33 cellular contexts compared by ENCODE assay signal in the genomic region with DNA sequence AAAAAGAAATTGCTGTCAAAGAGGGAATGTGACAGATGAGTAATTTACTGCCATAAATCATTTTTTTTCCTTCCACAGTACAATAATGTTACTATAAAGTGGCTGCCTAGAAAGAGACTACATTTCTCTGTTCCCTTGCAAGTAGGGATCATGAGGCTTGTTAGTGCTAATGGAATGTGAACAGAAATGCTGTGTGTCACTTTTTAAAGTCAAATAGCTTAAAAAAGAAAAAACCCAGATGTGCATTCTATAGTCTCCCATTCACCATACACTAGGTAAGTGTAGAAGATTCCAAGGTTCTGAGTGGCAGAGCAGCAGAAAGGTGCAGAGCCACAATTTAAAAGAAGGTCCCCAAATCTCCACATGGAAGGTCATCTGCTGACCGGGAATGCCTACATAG.
"Had no signal": no experiment of that assay in that cellular context is flagged by ENCODE, and none has a peak within 500 bp of the region (broad histone marks: within the 10 kb centered on the region; RNA-seq: fewer than 3 reads in every experiment).

No MANE protein-coding gene starts in this region.

- H3K4me3 Mint-ChIP-seq: activated CD4-positive, alpha-beta memory T cell treated with anti-CD3 and anti-CD28 coated beads, Interleukin-2, amount 10 ng/mL, durations not matched to agents 7 days and 5 days; activated CD4-positive, alpha-beta T cell treated with anti-CD3 and anti-CD28 coated beads, Interleukin-2, amount 10 ng/mL, durations not matched to agents 7 days and 5 days; immature natural killer cell; naive thymus-derived CD4-positive, alpha-beta T cell; stimulated activated naive B cell treated with anti-CD40 and anti-IgM and Interleukin-4, amounts not matched to agents 10 μg/mL and 1 μg/mL and 100 μg/mL, for 72 hours; T-helper 17 cell had no signal

- H3K27ac Mint-ChIP-seq: activated CD4-positive, alpha-beta memory T cell treated with anti-CD3 and anti-CD28 coated beads, Interleukin-2, amount 10 ng/mL, durations not matched to agents 7 days and 5 days; activated CD4-positive, alpha-beta T cell treated with anti-CD3 and anti-CD28 coated beads, Interleukin-2, amount 10 ng/mL, durations not matched to agents 7 days and 5 days; activated naive CD4-positive, alpha-beta T cell treated with anti-CD3 and anti-CD28 coated beads, Interleukin-2, amount 50 U/mL, for 72 hours; immature natural killer cell; stimulated activated naive B cell treated with anti-CD40 and anti-IgM and Interleukin-4, amounts not matched to agents 10 μg/mL and 1 μg/mL and 100 μg/mL, for 72 hours; T-helper 17 cell had no signal

- H3K4me1 Mint-ChIP-seq: immature natural killer cell had no signal

- H3K36me3 ChIP-seq: brain microvascular endothelial cell, heart left ventricle, pancreas, prostate gland, stomach, suprapubic skin, tibial nerve had no signal

- H3K9me3 ChIP-seq: pancreas, prostate gland, stomach, suprapubic skin, tibial nerve had no signal

- H3K4me3 ChIP-seq: coronary artery, dorsolateral prefrontal cortex, heart left ventricle, pancreas, prostate gland, stomach, suprapubic skin, tibial nerve had no signal

- H3K27ac ChIP-seq: dorsolateral prefrontal cortex, foreskin keratinocyte, pancreas, prostate gland, stomach, suprapubic skin had no signal

- H3K27me3 Mint-ChIP-seq: activated CD4-positive, alpha-beta memory T cell treated with anti-CD3 and anti-CD28 coated beads, Interleukin-2, amount 10 ng/mL, durations not matched to agents 7 days and 5 days; activated CD4-positive, alpha-beta T cell treated with anti-CD3 and anti-CD28 coated beads, Interleukin-2, amount 10 ng/mL, durations not matched to agents 7 days and 5 days; T-helper 17 cell had no signal

- ATAC-seq: activated naive CD4-positive, alpha-beta T cell treated with anti-CD3 and anti-CD28 coated beads, Interleukin-2, amount 50 U/mL, for 72 hours; foreskin keratinocyte; left colon; naive thymus-derived CD4-positive, alpha-beta T cell; pancreas; sciatic nerve; stimulated activated naive B cell treated with anti-CD40 and anti-IgM and Interleukin-4, amounts not matched to agents 10 μg/mL and 1 μg/mL and 100 μg/mL, for 72 hours; T-helper 17 cell had no signal

- H3K27me3 ChIP-seq: brain microvascular endothelial cell, dorsolateral prefrontal cortex, foreskin keratinocyte, heart left ventricle, pancreas, stomach, suprapubic skin, tibial nerve had no signal

- H3K4me1 ChIP-seq: pancreas, prostate gland had no signal

- DNase-seq: activated CD4-positive, alpha-beta memory T cell treated with anti-CD3 and anti-CD28 coated beads, Interleukin-2, amount 10 ng/mL, durations not matched to agents 7 days and 5 days; activated CD4-positive, alpha-beta T cell treated with anti-CD3 and anti-CD28 coated beads, Interleukin-2, amount 10 ng/mL, durations not matched to agents 7 days and 5 days; activated CD4-positive, CD25-positive, alpha-beta regulatory T cell treated with anti-CD3 and anti-CD28 coated beads, Interleukin-2, amount 50 U/mL, for 72 hours; activated CD8-positive, alpha-beta memory T cell treated with anti-CD3 and anti-CD28 coated beads, Interleukin-2, amount 50 U/mL, for 48 hours; activated naive CD4-positive, alpha-beta T cell; activated T-cell treated with anti-CD3 and anti-CD28 coated beads, Interleukin-2, amount 50 U/mL, for 48 hours; anterior cingulate cortex; brain microvascular endothelial cell; dorsolateral prefrontal cortex; effector memory CD4-positive, alpha-beta T cell; foreskin keratinocyte; heart left ventricle; hypothalamus; immature natural killer cell; kidney; left colon; midbrain; naive thymus-derived CD4-positive, alpha-beta T cell; pancreas; retina; small intestine; stimulated activated CD4-positive, alpha-beta T cell treated with anti-CD3 and anti-CD28 coated beads, Interleukin-15, amount 100 ng/mL, for 24 hours; stimulated activated CD4-positive, alpha-beta T cell treated with anti-CD3 and anti-CD28 coated beads, Interleukin-2, amount 100 ng/mL, for 24 hours; stimulated activated naive B cell treated with anti-CD40 and anti-IgM and Interleukin-4, amounts not matched to agents 10 μg/mL and 1 μg/mL and 100 μg/mL, for 72 hours; stomach; T-helper 17 cell; T1000 had no signal
